In genomic region chr18:35949903-35950627, GRCh38 we compare ENCODE assay signal across 1 cellular context.
A peak's percentile ranks its signal among the peaks of the same experiment; 100 is the strongest.
TF ChIP-seq lines count a peak whose summit lies in the region.

No MANE protein-coding gene starts in this region.

TF ChIP-seq in WTC11, 78 proteins besides CTCF, POLR2A, EP300 and RAD21 (continued from another document):
- TF ChIP-seq MAX (CRISPR knock-in tag; IDR thresholded peaks at IDR 0.05) (no peak), ESRRA (CRISPR knock-in tag; IDR thresholded peaks at IDR 0.05; ENCODE audit: borderline replicate concordance) (no peak), ZNF121 (CRISPR knock-in tag; IDR thresholded peaks at IDR 0.05) (peak; percentile 95), CREM (CRISPR knock-in tag; IDR thresholded peaks at IDR 0.05) (peak; percentile 46; the same call in 1 of the 2 replicates), NR1H2 (CRISPR knock-in tag; IDR thresholded peaks at IDR 0.05) (no peak), E2F5 (CRISPR knock-in tag; IDR thresholded peaks at IDR 0.05) (peak; percentile 62; the same call in 1 of the 2 replicates), MYBL2 (CRISPR knock-in tag; IDR thresholded peaks at IDR 0.05) (peak; percentile 73), STAT6 (CRISPR knock-in tag; conservative IDR thresholded peaks at IDR 0.05; ENCODE audit: low read depth) (no peak), USF1 (CRISPR knock-in tag; IDR thresholded peaks at IDR 0.05) (no peak; the same call in 1 of the 2 replicates)
